ENCODE assay signal across 25 cellular contexts in genomic region chr15:34065941-34066340, GRCh38. TPM values are rescaled to one million over a fixed set of nuclear protein-coding genes. Genes with fewer than 3 reads are reported as not detected.
DNase-seq lines count a peak whose midpoint lies in the region; ATAC-seq, FAIRE-seq and TF ChIP-seq lines count a peak whose summit lies in the region.
"Had no signal": no experiment of that assay in that cellular context is flagged by ENCODE, and none has a peak within 500 bp of the region (broad histone marks: within the 10 kb centered on the region; RNA-seq: fewer than 3 reads in every experiment).

No MANE protein-coding gene starts in this region.

- H3K4me2 ChIP-seq in BLaER1 (peak overlapping the region; percentile 55), keratinocyte (ENCODE audit: control insufficient read depth, extremely low read depth, insufficient read depth, low read depth, low read length) (peak overlapping the region; percentile 29)

- TF ChIP-seq CTCF in RWPE1 (conservative IDR thresholded peaks at IDR 0.05; ENCODE audit: low read depth) = no peak
- TF ChIP-seq CTCF in epithelial cell of esophagus (IDR thresholded peaks at IDR 0.05; ENCODE audit: insufficient read depth, low read depth, low read length, missing control alignments) = no peak
- TF ChIP-seq CTCF in keratinocyte (optimal IDR thresholded peaks at IDR 0.05 in 1 of 3, IDR thresholded peaks at IDR 0.05 in 1 of 3, conservative IDR thresholded peaks at IDR 0.05 in 1 of 3; ENCODE audit: extremely low read depth in 1 of 3, insufficient read depth in 2 of 3, low read length in 3 of 3) = no peak

- dilution Hi-C loops in keratinocyte (cut with MboI; ENCODE audit: extremely low pct_ligation_motif_present, low sequenced_read_pairs) = no loop called here

- peak; percentile 99 for FAIRE-seq in keratinocyte (lab: Jason Lieb, UNC)
- FAIRE-seq: D721Med, GM12892, HepG2 had no signal

- POLR2A ChIA-PET in RWPE1 (lab: Yijun Ruan, JAX; ENCODE audit: low non-redundant PET) = no interaction called here

- H3K4me1 ChIP-seq in BLaER1 (peaks cover 21% of the 10 kb centered on the region), keratinocyte (ENCODE audit: control insufficient read depth, extremely low read depth, insufficient read depth, low read length) (peaks cover 10% of the 10 kb centered on the region)

- no peaks in the 10 kb centered on the region for H3K27me3 ChIP-seq in BLaER1
- no peaks in the 10 kb centered on the region for H3K27me3 ChIP-seq in keratinocyte (ENCODE audit: control insufficient read depth, extremely low read depth, insufficient read depth, low read length)

- no peaks in the 10 kb centered on the region for H4K20me1 ChIP-seq in BLaER1
- H4K20me1 ChIP-seq in keratinocyte (ENCODE audit: control insufficient read depth, extremely low read depth, insufficient read depth, low read length) = no peaks in the 10 kb centered on the region

- in situ Hi-C loops in G401 (cut with HindIII; ENCODE audit: low sequenced_read_pairs) = no loop called here

- ATAC-seq in GM19467 (IDR thresholded peaks at IDR 0.05; ENCODE audit: unreplicated experiment) = no peak
- ATAC-seq in HG03280 (IDR thresholded peaks at IDR 0.05; ENCODE audit: unreplicated experiment) = no peak
- ATAC-seq: HCT116, HepG2 had no signal

- CTCF ChIA-PET in RWPE1 (lab: Yijun Ruan, JAX) = no interaction called here

- H3K9me1 ChIP-seq in keratinocyte (ENCODE audit: control insufficient read depth, extremely low read depth, insufficient read depth, low read length) = no peaks in the 10 kb centered on the region

- H3K4me3 ChIP-seq in BLaER1 (no peak overlapping the region), epithelial cell of esophagus (ENCODE audit: low read length) (no peak overlapping the region), keratinocyte (ENCODE audit: control insufficient read depth in 2 of 3, extremely low read depth in 1 of 3, insufficient read depth in 2 of 3, low read depth in 1 of 3, low read length in 3 of 3) (no peak overlapping the region)
- H3K4me3 ChIP-seq: SK-N-MC had no signal

- H3K36me3 ChIP-seq in BLaER1 (no peaks in the 10 kb centered on the region), keratinocyte (ENCODE audit: control insufficient read depth in 2 of 2, extremely low read depth in 1 of 2, insufficient read depth in 2 of 2, low read length in 2 of 2) (no peaks in the 10 kb centered on the region)

- DNase-seq in RWPE1 (ENCODE audit: low spot score) = peak; percentile 36
- peak; percentile 98 for DNase-seq in epithelial cell of esophagus (ENCODE audit: low read depth)
- peak; percentile 84 for DNase-seq in keratinocyte (ENCODE audit: low read depth, low spot score)
- no peak for DNase-seq in G401 (ENCODE audit: low spot score)
- no peak for DNase-seq in SHP77 treated with DMSO at 0.1 percent for 48 hours (lab: John Stamatoyannopoulos, UW)
- DNase-seq: 8988T; ACHN; CD4-positive, CD25-positive, alpha-beta regulatory T cell; DMS53; Karpas-422; NCI-H1092 treated with DMSO at 0.1 percent for 48 hours; NCI-H1436; NCI-H187; NCI-H2081 treated with DMSO at 0.1 percent for 48 hours; NCI-H526; RPMI8226; SIG-M5 had no signal

- H3K79me2 ChIP-seq in keratinocyte (ENCODE audit: control insufficient read depth, insufficient read depth, low read length) = no peaks in the 10 kb centered on the region

- peak overlapping the region; percentile 41 for H2AFZ ChIP-seq in keratinocyte (ENCODE audit: control insufficient read depth, low read length)

- H3K27ac ChIP-seq in BLaER1 (no peak overlapping the region), RWPE1 (peak overlapping the region; percentile 4; the same call in 1 of the 2 replicates), keratinocyte (ENCODE audit: control insufficient read depth, insufficient read depth, low read length) (peak overlapping the region; percentile 41)
- H3K27ac ChIP-seq: SK-N-MC had no signal

- H3K9me3 ChIP-seq in BLaER1 (no peaks in the 10 kb centered on the region), keratinocyte (ENCODE audit: control insufficient read depth, low read depth, low read length) (no peaks in the 10 kb centered on the region)

- H3K9ac ChIP-seq in BLaER1 (no peak overlapping the region), keratinocyte (ENCODE audit: control insufficient read depth, extremely low read depth, insufficient read depth, low read length) (no peak overlapping the region)

RNA-seq across cellular contexts. Expression of gene AVEN, which starts 26.9 kb away (rescaled TPM):
- polyA plus RNA-seq in keratinocyte = 10.6 to 16.6 TPM (median 14.4 TPM) in 3 replicates
- polyA plus RNA-seq in keratinocyte (2011; ENCODE audit: low read depth) = 16.7 TPM
- polyA plus RNA-seq in keratinocyte (2011; cell fraction: cytosol; rRNA removed) = 12.7 and 17.0 TPM in 2 replicates
- polyA plus RNA-seq in keratinocyte (2011; cell fraction: nucleus; rRNA removed) = 8.8 and 9.8 TPM in 2 replicates
- polyA plus RNA-seq in keratinocyte (2012; ENCODE audit: low replicate concordance) = 17.3 and 19.7 TPM in 2 replicates
- 3.9 to 9.7 TPM (median 4.7 TPM) in 3 replicates for polyA minus RNA-seq in keratinocyte
- 6.5 TPM for polyA minus RNA-seq in keratinocyte (2011; cell fraction: cytosol; rRNA and poly(A)+ RNA removed)
- polyA minus RNA-seq in keratinocyte (2011; cell fraction: nucleus; rRNA and poly(A)+ RNA removed) = 3.2 and 9.9 TPM in 2 replicates
- 37.5 and 52.4 TPM in 2 replicates for total RNA-seq in G401 (2014; rRNA removed; shearing (Covaris generic))

RNA-seq across cellular contexts. Expression of gene EMC7, which starts 35.7 kb away (rescaled TPM):
- 68.2 to 101 TPM (median 77.3 TPM) in 3 replicates for polyA plus RNA-seq in keratinocyte
- polyA plus RNA-seq in keratinocyte (2011; ENCODE audit: low read depth) = 149 TPM
- polyA plus RNA-seq in keratinocyte (2011; cell fraction: cytosol; rRNA removed) = 51.3 and 82.7 TPM in 2 replicates
- 82.1 and 105 TPM in 2 replicates for polyA plus RNA-seq in keratinocyte (2011; cell fraction: nucleus; rRNA removed)
- 80.0 and 104 TPM in 2 replicates for polyA plus RNA-seq in keratinocyte (2012; ENCODE audit: low replicate concordance)
- 18.0 to 36.0 TPM (median 22.1 TPM) in 3 replicates for polyA minus RNA-seq in keratinocyte
- polyA minus RNA-seq in keratinocyte (2011; cell fraction: cytosol; rRNA and poly(A)+ RNA removed) = 20.0 TPM
- polyA minus RNA-seq in keratinocyte (2011; cell fraction: nucleus; rRNA and poly(A)+ RNA removed) = 15.0 and 20.9 TPM in 2 replicates
- 52.4 and 61.7 TPM in 2 replicates for total RNA-seq in G401 (2014; rRNA removed; shearing (Covaris generic))

RNA-seq across cellular contexts. Expression of gene PGBD4, which starts 35.9 kb away (rescaled TPM):
- 1.1 to 2.7 TPM (median 2.3 TPM) in 3 replicates for polyA plus RNA-seq in keratinocyte
- polyA plus RNA-seq in keratinocyte (2011; ENCODE audit: low read depth) = 1.4 TPM
- polyA plus RNA-seq in keratinocyte (2011; cell fraction: cytosol; rRNA removed) = 0.51 and 0.88 TPM in 2 replicates
- 4.6 and 5.0 TPM in 2 replicates for polyA plus RNA-seq in keratinocyte (2011; cell fraction: nucleus; rRNA removed)
- polyA plus RNA-seq in keratinocyte (2012; ENCODE audit: low replicate concordance) = 0.68 and 1.3 TPM in 2 replicates
- polyA minus RNA-seq in keratinocyte = 0.39 to 1.9 TPM (median 1.6 TPM) in 3 replicates
- 0.96 TPM for polyA minus RNA-seq in keratinocyte (2011; cell fraction: cytosol; rRNA and poly(A)+ RNA removed)
- 1.4 and 2.1 TPM in 2 replicates for polyA minus RNA-seq in keratinocyte (2011; cell fraction: nucleus; rRNA and poly(A)+ RNA removed)
- 1.1 and 1.9 TPM in 2 replicates for total RNA-seq in G401 (2014; rRNA removed; shearing (Covaris generic))

Comparison
In these comparisons a context has a peak if more than half of its experiments do, and no peak if none do; other contexts are left out.
1. DNase-seq: peak in RWPE1 (single experiment), epithelial cell of esophagus (single experiment) and keratinocyte (single experiment); none in G401 (single experiment) and SHP77 treated with DMSO at 0.1 percent for 48 hours (single experiment).